28 cellular contexts compared by ENCODE assay signal in genomic region chr19:17641846-17642245, GRCh38. TPM values are rescaled to one million over a fixed set of nuclear protein-coding genes. Genes with fewer than 3 reads are reported as not detected.
"Had no signal": no experiment of that assay in that cellular context is flagged by ENCODE, and none has a peak within 500 bp of the region (broad histone marks: within the 10 kb centered on the region; RNA-seq: fewer than 3 reads in every experiment).

No MANE protein-coding gene starts in this region.

- H3K36me3 ChIP-seq: colonic mucosa, esophagus muscularis mucosa, esophagus squamous epithelium, gastrocnemius medialis, gastroesophageal sphincter, heart left ventricle, heart right ventricle had no signal

- H3K9me3 ChIP-seq: colonic mucosa, esophagus muscularis mucosa, esophagus squamous epithelium, gastrocnemius medialis, gastroesophageal sphincter, heart left ventricle, heart right ventricle had no signal

- FAIRE-seq: colon, endometrium, endothelial cell of umbilical vein, frontal cortex had no signal

- H3K27me3 ChIP-seq: colonic mucosa, dorsolateral prefrontal cortex, foreskin keratinocyte had no signal

- H3K4me1 ChIP-seq: colonic mucosa, esophagus muscularis mucosa, esophagus squamous epithelium, foreskin keratinocyte, gastrocnemius medialis, gastroesophageal sphincter, heart left ventricle, heart right ventricle had no signal

- H3K27ac ChIP-seq: colonic mucosa, coronary artery, dorsolateral prefrontal cortex, epithelial cell of prostate, esophagus muscularis mucosa, esophagus squamous epithelium, foreskin keratinocyte, gastrocnemius medialis, gastroesophageal sphincter, heart left ventricle, heart right ventricle had no signal

- ATAC-seq: effector memory CD8-positive, alpha-beta T cell; esophagus mucosa; foreskin keratinocyte; gastrocnemius medialis; gastroesophageal sphincter; heart left ventricle; heart right ventricle had no signal

- H3K4me3 ChIP-seq: colonic mucosa, coronary artery, dorsolateral prefrontal cortex, esophagus muscularis mucosa, esophagus squamous epithelium, gastrocnemius medialis, gastroesophageal sphincter, heart left ventricle, heart right ventricle had no signal

- DNase-seq: colonic mucosa; cortex of kidney; dermis blood vessel endothelial cell; effector CD4-positive, alpha-beta T cell; effector CD8-positive, alpha-beta T cell; effector memory CD4-positive, alpha-beta T cell; effector memory CD8-positive, alpha-beta T cell; endodermal cell; erythroblast; esophagus squamous epithelium; foreskin fibroblast; foreskin keratinocyte; foreskin melanocyte; gastrocnemius medialis; glutamatergic neuron; head of caudate nucleus; heart left ventricle; heart right ventricle had no signal

RNA-seq across cellular contexts. Expression of gene UNC13A, which starts 46.3 kb away (rescaled TPM):
- total RNA-seq: gastrocnemius medialis had no signal
